In genomic region chr3:66395635-66396034, GRCh38 we compare ENCODE assay signal across 29 cellular contexts.
DNase-seq lines count a peak whose midpoint lies in the region; ATAC-seq and TF ChIP-seq lines count a peak whose summit lies in the region.
"Had no signal": no experiment of that assay in that cellular context is flagged by ENCODE, and none has a peak within 500 bp of the region (broad histone marks: within the 10 kb centered on the region; RNA-seq: fewer than 3 reads in every experiment).

No MANE protein-coding gene starts in this region.

- DNase-seq in Right ventricle myocardium superior: peak; percentile 25
- DNase-seq in Right ventricle myocardium inferior (ENCODE audit: missing footprints): no peak
- DNase-seq in aorta: no peak
- no peak for DNase-seq in activated CD8-positive, alpha-beta T cell treated with anti-CD3 and anti-CD28 coated beads for 36 hours
- DNase-seq in GM10248 (ENCODE audit: extremely low spot score): no peak
- DNase-seq: 8988T; activated CD4-positive, alpha-beta T cell treated with anti-CD3 and anti-CD28 coated beads, Interleukin-2, amount 10 ng/mL, durations not matched to agents 7 days and 5 days; activated CD8-positive, alpha-beta memory T cell treated with anti-CD3 and anti-CD28 coated beads, Interleukin-2, amount 50 U/mL, for 48 hours; activated naive CD8-positive, alpha-beta T cell treated with anti-CD3 and anti-CD28 coated beads, Interleukin-2, amount 50 U/mL, for 24 hours; CD8-positive, alpha-beta T cell; HFFc6; NCI-H1105 treated with DMSO at 0.1 percent for 48 hours; NCI-H2081; NCI-H345; NCI-H82; stimulated activated CD4-positive, alpha-beta T cell treated with anti-CD3 and anti-CD28 coated beads, Interleukin-2, amount 100 ng/mL, for 24 hours; stimulated activated naive CD4-positive, alpha-beta T cell; T-helper 9 cell; WERI-Rb-1 had no signal

- H3K4me3 Mint-ChIP-seq in activated CD8-positive, alpha-beta T cell treated with anti-CD3 and anti-CD28 coated beads for 36 hours: no peak overlapping the region
- H3K4me3 Mint-ChIP-seq: activated CD4-positive, alpha-beta T cell treated with anti-CD3 and anti-CD28 coated beads, Interleukin-2, amount 10 ng/mL, durations not matched to agents 7 days and 5 days; activated naive CD8-positive, alpha-beta T cell treated with anti-CD3 and anti-CD28 coated beads, Interleukin-2, amount 50 U/mL, for 24 hours; CD8-positive, alpha-beta T cell; dendritic cell treated with granulocyte-macrophage colony-stimulating factor and Interleukin-4, amounts not matched to agents 40 ng/mL and 50 ng/mL, for 4 days; HFFc6 had no signal

- no peak overlapping the region for H3K4me3 ChIP-seq in rectal smooth muscle tissue (ENCODE audit: low read length)
- H3K4me3 ChIP-seq in aorta (ENCODE audit: low read length in 2 of 2): no peak overlapping the region
- H3K4me3 ChIP-seq in gastroesophageal sphincter: no peak overlapping the region
- H3K4me3 ChIP-seq: K562, psoas muscle, skin epidermis, tibial nerve had no signal

- TF ChIP-seq CTCF in activated CD8-positive, alpha-beta T cell treated with anti-CD3 and anti-CD28 coated beads for 36 hours (IDR thresholded peaks at IDR 0.05): no peak
- TF ChIP-seq CTCF in gastroesophageal sphincter (IDR thresholded peaks at IDR 0.05): no peak
- TF ChIP-seq CTCF in GM10248 (IDR thresholded peaks at IDR 0.05; ENCODE audit: control extremely low read depth, extremely low read depth, low read depth, missing control alignments): no peak

- H3K27ac Mint-ChIP-seq in activated CD8-positive, alpha-beta T cell treated with anti-CD3 and anti-CD28 coated beads for 36 hours: no peak overlapping the region
- H3K27ac Mint-ChIP-seq: activated naive CD8-positive, alpha-beta T cell treated with anti-CD3 and anti-CD28 coated beads, Interleukin-2, amount 50 U/mL, for 24 hours; dendritic cell treated with granulocyte-macrophage colony-stimulating factor and Interleukin-4, amounts not matched to agents 40 ng/mL and 50 ng/mL, for 4 days; HFFc6 had no signal

- H3K27me3 Mint-ChIP-seq in activated CD8-positive, alpha-beta T cell treated with anti-CD3 and anti-CD28 coated beads for 36 hours: no peaks in the 10 kb centered on the region
- H3K27me3 Mint-ChIP-seq: activated CD4-positive, alpha-beta T cell treated with anti-CD3 and anti-CD28 coated beads, Interleukin-2, amount 10 ng/mL, durations not matched to agents 7 days and 5 days; activated naive CD8-positive, alpha-beta T cell treated with anti-CD3 and anti-CD28 coated beads, Interleukin-2, amount 50 U/mL, for 24 hours; dendritic cell treated with granulocyte-macrophage colony-stimulating factor and Interleukin-4, amounts not matched to agents 40 ng/mL and 50 ng/mL, for 4 days had no signal

- H3K9ac ChIP-seq in rectal smooth muscle tissue (ENCODE audit: low read length): no peak overlapping the region

- peaks cover 5% of the 10 kb centered on the region for H3K9me3 Mint-ChIP-seq in activated CD8-positive, alpha-beta T cell treated with anti-CD3 and anti-CD28 coated beads for 36 hours
- H3K9me3 Mint-ChIP-seq: activated CD4-positive, alpha-beta T cell treated with anti-CD3 and anti-CD28 coated beads, Interleukin-2, amount 10 ng/mL, durations not matched to agents 7 days and 5 days; activated naive CD8-positive, alpha-beta T cell treated with anti-CD3 and anti-CD28 coated beads, Interleukin-2, amount 50 U/mL, for 24 hours; CD8-positive, alpha-beta T cell; dendritic cell treated with granulocyte-macrophage colony-stimulating factor and Interleukin-4, amounts not matched to agents 40 ng/mL and 50 ng/mL, for 4 days; HFFc6 had no signal

- TF ChIP-seq POLR2A in gastroesophageal sphincter (IDR thresholded peaks at IDR 0.05): no peak

- ATAC-seq in Right ventricle myocardium superior (ENCODE audit: poor library complexity) (no peak), Right ventricle myocardium inferior (no peak), aorta (ENCODE audit: low FRiP score) (no peak), gastroesophageal sphincter (no peak)
- no peak for ATAC-seq in activated CD8-positive, alpha-beta T cell treated with anti-CD3 and anti-CD28 coated beads for 36 hours
- ATAC-seq: activated naive CD8-positive, alpha-beta T cell treated with anti-CD3 and anti-CD28 coated beads, Interleukin-2, amount 50 U/mL, for 24 hours; CD8-positive, alpha-beta T cell; psoas muscle had no signal

- H3K4me1 ChIP-seq in rectal smooth muscle tissue (ENCODE audit: control insufficient read depth, insufficient read depth, low read length) (peaks cover 28% of the 10 kb centered on the region), aorta (ENCODE audit: control insufficient read depth in 1 of 2, insufficient read depth in 2 of 2, low read length in 2 of 2) (peaks cover 8 to 11% of the 10 kb centered on the region in 2 donors), gastroesophageal sphincter (peaks cover 0 to 61% (median 7%) of the 10 kb centered on the region in 3 donors)

- H3K4me1 Mint-ChIP-seq in activated CD8-positive, alpha-beta T cell treated with anti-CD3 and anti-CD28 coated beads for 36 hours (ENCODE audit: low read depth): peaks cover 38% of the 10 kb centered on the region

- intact Hi-C loops in Right ventricle myocardium superior (cut with DNase I): no loop called here
- intact Hi-C loops in Right ventricle myocardium inferior (cut with DNase I): no loop called here
- intact Hi-C loops in aorta (cut with DNase I): loop anchor here in 1 of 2 donors (2.0 kb wide), 1 partner anchor 33 kb away; no protein-coding TSS in a partner anchor
- intact Hi-C loops in activated CD8-positive, alpha-beta T cell treated with anti-CD3 and anti-CD28 coated beads for 36 hours (cut with micrococcal nuclease): no loop called here

- H3K27me3 ChIP-seq in rectal smooth muscle tissue (ENCODE audit: control insufficient read depth, insufficient read depth, low read length): no peaks in the 10 kb centered on the region
- H3K27me3 ChIP-seq in aorta (ENCODE audit: control insufficient read depth in 1 of 2, insufficient read depth in 2 of 2, low read length in 1 of 2): no peaks in the 10 kb centered on the region
- no peaks in the 10 kb centered on the region for H3K27me3 ChIP-seq in gastroesophageal sphincter
- H3K27me3 ChIP-seq: neutrophil, tibial nerve had no signal

- peak overlapping the region; percentile 48 for H3K27ac ChIP-seq in cingulate gyrus (ENCODE audit: low read depth, low read length)
- H3K27ac ChIP-seq in rectal smooth muscle tissue (ENCODE audit: low read depth, low read length): peak overlapping the region; percentile 15
- H3K27ac ChIP-seq in aorta (ENCODE audit: low read depth in 1 of 2, low read length in 2 of 2): peak overlapping the region; percentile 21 to 93
- H3K27ac ChIP-seq in gastroesophageal sphincter: no peak overlapping the region
- H3K27ac ChIP-seq: neutrophil, psoas muscle, RWPE1, WERI-Rb-1 had no signal

- CTCF ChIA-PET in activated CD8-positive, alpha-beta T cell treated with anti-CD3 and anti-CD28 coated beads for 36 hours (lab: Charles Lee): interaction anchor here (6.7 kb wide), 1 partner anchor 12 kb away, joined by 36 read pairs; no protein-coding TSS in a partner anchor
- CTCF ChIA-PET in GM10248 (lab: Yijun Ruan, JAX): interaction anchor here (1.9 to 10.2 kb wide), 3 partner anchors 13 to 142 kb away, joined by 6 to 108 read pairs (median 9); no protein-coding TSS in a partner anchor

- H3K36me3 ChIP-seq in rectal smooth muscle tissue (ENCODE audit: control insufficient read depth, insufficient read depth, low read length) (peaks cover 41% of the 10 kb centered on the region), aorta (ENCODE audit: control insufficient read depth in 1 of 2, insufficient read depth in 2 of 2, low read length in 1 of 2) (no peaks in the 10 kb centered on the region), gastroesophageal sphincter (peaks cover 0 to 100% of the 10 kb centered on the region in 2 donors)

- POLR2A ChIA-PET in activated CD8-positive, alpha-beta T cell treated with anti-CD3 and anti-CD28 coated beads for 36 hours (lab: Charles Lee): no interaction called here
- POLR2A ChIA-PET in GM10248 (lab: Yijun Ruan, JAX): no interaction called here

- TF ChIP-seq EP300 in gastroesophageal sphincter (IDR thresholded peaks at IDR 0.05): no peak

- H3K9me3 ChIP-seq in aorta (ENCODE audit: control insufficient read depth, low read length) (no peaks in the 10 kb centered on the region), gastroesophageal sphincter (no peaks in the 10 kb centered on the region)
- H3K9me3 ChIP-seq: neutrophil, psoas muscle, tibial nerve had no signal

- H3K36me3 Mint-ChIP-seq in activated CD8-positive, alpha-beta T cell treated with anti-CD3 and anti-CD28 coated beads for 36 hours (ENCODE audit: low read depth): peaks cover 26% of the 10 kb centered on the region

- 82 to 86% methylated on average over 10 of the region's 10 CpGs for WGBS in aorta, 2 donors
- WGBS in gastroesophageal sphincter (ENCODE audit: low coverage in 1 of 2), 2 donors: 56 to 100% methylated on average over 2 of the region's 10 CpGs

Comparison
In these comparisons a context has a peak if more than half of its experiments do, and no peak if none do; other contexts are left out.
1. H3K27ac ChIP-seq: peak in cingulate gyrus (single experiment), rectal smooth muscle tissue (single experiment) and aorta (2 of 2); none in gastroesophageal sphincter (0 of 4).